Comparison of ENCODE assay signal across 1 cellular context in the genomic region with DNA sequence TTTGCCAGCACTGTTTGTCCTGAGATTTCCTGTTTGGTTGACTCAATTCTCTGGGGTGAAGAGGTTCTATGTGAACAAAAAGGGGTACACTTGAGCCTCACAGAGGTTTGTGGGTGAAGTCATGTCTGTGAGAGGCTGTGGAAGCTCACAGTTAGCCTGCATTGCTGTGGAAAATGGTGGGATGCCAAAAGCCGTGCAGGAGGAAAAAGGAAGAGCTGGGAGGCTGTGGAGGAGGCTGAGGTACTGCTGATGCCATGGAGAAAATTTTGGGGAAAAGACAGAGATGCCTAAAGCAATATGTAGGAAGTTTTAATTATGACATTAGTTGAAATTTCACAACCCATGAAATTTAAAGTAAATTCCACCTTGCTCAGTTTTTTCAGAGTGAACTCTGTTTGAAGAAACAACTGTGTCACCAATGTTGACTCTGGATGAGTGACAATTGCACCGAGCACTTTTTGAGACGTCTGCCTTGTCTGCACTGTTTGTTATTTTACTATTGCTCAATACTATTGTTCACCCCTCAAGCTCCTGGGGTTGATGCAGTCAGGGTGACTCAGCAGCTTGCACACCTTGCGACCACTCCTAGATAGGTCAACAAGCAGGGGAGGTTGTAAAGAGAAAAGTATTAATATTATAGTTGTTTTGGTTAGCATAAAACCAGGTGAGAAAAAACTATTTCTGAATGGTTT. TPM values are rescaled to one million over a fixed set of nuclear protein-coding genes. Genes with fewer than 3 reads are reported as not detected.
"Had no signal": no experiment of that assay in that cellular context is flagged by ENCODE, and none has a peak within 500 bp of the region (broad histone marks: within the 10 kb centered on the region; RNA-seq: fewer than 3 reads in every experiment).

No MANE protein-coding gene starts in this region.

RNA-seq across cellular contexts. Expression of a gene that starts 5.3 kb away (rescaled TPM):
- total RNA-seq: T-helper 17 cell had no signal
